Comparison of ENCODE assay signal across 9 cellular contexts in genomic region chr7:24821045-24821853, GRCh38.
DNase-seq lines count a peak whose midpoint lies in the region; ATAC-seq, FAIRE-seq and TF ChIP-seq lines count a peak whose summit lies in the region.
"Had no signal": no experiment of that assay in that cellular context is flagged by ENCODE, and none has a peak within 500 bp of the region (broad histone marks: within the 10 kb centered on the region; RNA-seq: fewer than 3 reads in every experiment).

No MANE protein-coding gene starts in this region.

- H3K79me2 ChIP-seq in trophoblast cell (ENCODE audit: control insufficient read depth, insufficient read depth, low read length, poor library complexity) = no peaks in the 10 kb centered on the region

- H3K27ac ChIP-seq in trophoblast cell (ENCODE audit: low read depth, low read length) = no peak overlapping the region

- no peak overlapping the region for H4K8ac ChIP-seq in trophoblast cell (ENCODE audit: low read depth, low read length)

- peak; percentile 75 for ATAC-seq in HG02840 (IDR thresholded peaks at IDR 0.05; ENCODE audit: low FRiP score, unreplicated experiment)

- H2BK12ac ChIP-seq in trophoblast cell (ENCODE audit: low read length) = no peak overlapping the region

- H3K4me3 ChIP-seq in epithelial cell of esophagus (ENCODE audit: low read length) = no peak overlapping the region
- no peak overlapping the region for H3K4me3 ChIP-seq in trophoblast cell (ENCODE audit: low read depth, low read length)

- H3K27me3 ChIP-seq in trophoblast cell (ENCODE audit: insufficient read depth, low read length) = no peaks in the 10 kb centered on the region

- no peak overlapping the region for H3K23ac ChIP-seq in trophoblast cell (ENCODE audit: low read length)

- H3K14ac ChIP-seq in trophoblast cell (ENCODE audit: low read length) = no peak overlapping the region

- no CpG with 5 or more reads among the region's 10 CpGs for WGBS in trophoblast cell (ENCODE audit: extremely low coverage, insufficient coverage, insufficient read length)

- H3K18ac ChIP-seq in trophoblast cell (ENCODE audit: low read length) = no peak overlapping the region

- H3K9ac ChIP-seq in trophoblast cell (ENCODE audit: low read length) = no peak overlapping the region

- H2BK5ac ChIP-seq in trophoblast cell (ENCODE audit: low read depth, low read length, poor library complexity) = no peak overlapping the region

- H3K4me2 ChIP-seq in trophoblast cell (ENCODE audit: low read length) = no peak overlapping the region

- peak; percentile 98 for FAIRE-seq in urothelium cell line (lab: Jason Lieb, UNC)
- FAIRE-seq: G401.6 had no signal

- TF ChIP-seq CTCF in epithelial cell of esophagus (IDR thresholded peaks at IDR 0.05; ENCODE audit: insufficient read depth, low read depth, low read length, missing control alignments) = peak; percentile 57

- H3K79me1 ChIP-seq in trophoblast cell (ENCODE audit: low read length) = no peaks in the 10 kb centered on the region

- H3K9me3 ChIP-seq in trophoblast cell (ENCODE audit: insufficient read depth, low read depth, low read length) = no peaks in the 10 kb centered on the region

- no peak overlapping the region for H2BK120ac ChIP-seq in trophoblast cell (ENCODE audit: insufficient read depth, low read length, poor library complexity)

- H4K91ac ChIP-seq in trophoblast cell (ENCODE audit: low read depth, low read length) = no peak overlapping the region

- no peak overlapping the region for H4K12ac ChIP-seq in trophoblast cell (ENCODE audit: low read depth, low read length)

- H2AK5ac ChIP-seq in trophoblast cell (ENCODE audit: low read length) = no peak overlapping the region

- H3K4me1 ChIP-seq in trophoblast cell (ENCODE audit: control insufficient read depth in 1 of 2, insufficient read depth in 2 of 2, low read length in 2 of 2) = peaks cover 4 to 8% of the 10 kb centered on the region in 2 experiments

- H3K4ac ChIP-seq in trophoblast cell (ENCODE audit: low read depth, low read length) = no peak overlapping the region

- DNase-seq in NCI-H345 (lab: John Stamatoyannopoulos, UW) (peak; percentile 57), NCI-H345 treated with DMSO at 0.1 percent for 48 hours (lab: John Stamatoyannopoulos, UW; ENCODE audit: unreplicated experiment) (no peak), NCI-H226 (peak; percentile 100), epithelial cell of esophagus (ENCODE audit: low read depth) (peak; percentile 98), trophoblast cell (peak; percentile 90 to 91), urothelium cell line (ENCODE audit: low spot score) (peak; percentile 95)
- DNase-seq in activated CD8-positive, alpha-beta memory T cell treated with anti-CD3 and anti-CD28 coated beads for 24 hours = peak; percentile 84

- peaks cover 0 to 2% of the 10 kb centered on the region in 2 experiments for H3K36me3 ChIP-seq in trophoblast cell (ENCODE audit: control insufficient read depth in 1 of 2, insufficient read depth in 2 of 2, low read length in 2 of 2)

- H2AFZ ChIP-seq in trophoblast cell (ENCODE audit: insufficient read depth, low read length, poor library complexity) = no peak overlapping the region
